Comparison of ENCODE assay signal across 19 cellular contexts in the genomic region with DNA sequence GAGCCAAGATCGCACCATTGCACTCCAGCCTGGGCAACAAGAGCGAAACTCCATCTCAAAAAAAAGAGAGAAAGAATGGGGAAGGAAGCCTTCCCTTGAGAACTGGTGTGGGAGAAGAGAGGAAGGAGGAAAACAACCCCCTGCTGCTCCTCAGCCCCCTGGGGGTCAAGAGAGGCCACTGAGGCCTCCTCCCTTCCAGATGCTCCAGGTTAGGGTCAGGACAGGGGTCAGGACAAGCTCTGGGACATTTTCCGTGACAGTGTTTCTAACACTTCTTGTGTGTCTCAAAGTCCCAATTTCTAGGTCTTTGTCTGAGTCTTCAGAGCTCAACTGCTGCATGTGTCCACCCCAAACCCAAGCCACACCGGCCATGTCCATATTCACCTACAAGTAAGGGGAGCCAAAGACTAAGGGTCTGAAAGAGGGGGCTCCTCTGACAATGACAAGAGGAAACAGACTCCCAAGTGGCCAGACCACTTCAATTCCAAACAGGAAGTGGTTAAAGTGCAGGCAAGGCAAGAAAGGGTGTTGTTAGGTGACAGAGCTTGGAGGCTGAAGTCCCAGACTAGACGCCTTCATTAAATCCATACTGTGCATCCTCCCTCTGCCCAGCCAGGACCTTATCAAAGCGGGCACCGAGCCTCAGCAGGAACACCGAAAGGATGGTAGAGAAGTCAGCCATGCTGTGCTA. TPM values are rescaled to one million over a fixed set of nuclear protein-coding genes. Genes with fewer than 3 reads are reported as not detected.
"Had no signal": no experiment of that assay in that cellular context is flagged by ENCODE, and none has a peak within 500 bp of the region (broad histone marks: within the 10 kb centered on the region; RNA-seq: fewer than 3 reads in every experiment).

No MANE protein-coding gene starts in this region.

- ATAC-seq: gastrocnemius medialis, heart right ventricle, pancreas had no signal

- H3K9me3 Mint-ChIP-seq: activated CD4-positive, alpha-beta T cell treated with anti-CD3 and anti-CD28 coated beads, Interleukin-2, amount 10 ng/mL, durations not matched to agents 7 days and 5 days; activated naive CD4-positive, alpha-beta T cell treated with anti-CD3 and anti-CD28 coated beads, Interleukin-2, amount 10 ng/mL, durations not matched to agents 7 days and 5 days had no signal

- H3K27ac Mint-ChIP-seq: activated CD4-positive, alpha-beta T cell treated with anti-CD3 and anti-CD28 coated beads, Interleukin-2, amount 10 ng/mL, durations not matched to agents 7 days and 5 days; activated naive CD4-positive, alpha-beta T cell treated with anti-CD3 and anti-CD28 coated beads, Interleukin-2, amount 10 ng/mL, durations not matched to agents 7 days and 5 days had no signal

- FAIRE-seq: pancreas had no signal

- DNase-seq: activated CD4-positive, alpha-beta T cell treated with anti-CD3 and anti-CD28 coated beads, Interleukin-2, amount 10 ng/mL, durations not matched to agents 7 days and 5 days; activated CD4-positive, CD25-positive, alpha-beta regulatory T cell; activated CD8-positive, alpha-beta memory T cell treated with anti-CD3 and anti-CD28 coated beads, Interleukin-2, amount 50 U/mL, for 48 hours; activated effector memory CD4-positive, alpha-beta T cell treated with Interleukin-2 at 50 U/mL for 16 hours; activated naive CD4-positive, alpha-beta T cell treated with anti-CD3 and anti-CD28 coated beads, Interleukin-2, amount 10 ng/mL, durations not matched to agents 7 days and 5 days; activated T-cell treated with anti-CD3 and anti-CD28 coated beads, Interleukin-2, amount 50 U/mL, for 48 hours; aorta; cortex of kidney; gastrocnemius medialis; heart right ventricle; left ventricle myocardium inferior; mammary epithelial cell; pancreas; sigmoid colon; stimulated activated CD8-positive, alpha-beta memory T cell treated with anti-CD3 and anti-CD28 coated beads, Interleukin-4, amount 100 ng/mL, for 48 hours; stimulated activated naive CD4-positive, alpha-beta T cell; thyroid gland had no signal

- H3K27ac ChIP-seq: breast epithelium, gastrocnemius medialis, heart right ventricle, left ventricle myocardium inferior, pancreas, sigmoid colon, spleen, thyroid gland had no signal

- H3K4me3 ChIP-seq: breast epithelium, gastrocnemius medialis, heart right ventricle, left ventricle myocardium inferior, pancreas, sigmoid colon, spleen, thyroid gland had no signal

- H3K4me1 ChIP-seq: breast epithelium, gastrocnemius medialis, heart right ventricle, left ventricle myocardium inferior, pancreas, sigmoid colon, spleen, thyroid gland had no signal

- H3K36me3 Mint-ChIP-seq: activated naive CD4-positive, alpha-beta T cell treated with anti-CD3 and anti-CD28 coated beads, Interleukin-2, amount 10 ng/mL, durations not matched to agents 7 days and 5 days had no signal

- H3K4me3 Mint-ChIP-seq: activated CD4-positive, alpha-beta T cell treated with anti-CD3 and anti-CD28 coated beads, Interleukin-2, amount 10 ng/mL, durations not matched to agents 7 days and 5 days; activated naive CD4-positive, alpha-beta T cell treated with anti-CD3 and anti-CD28 coated beads, Interleukin-2, amount 10 ng/mL, durations not matched to agents 7 days and 5 days had no signal

- H3K36me3 ChIP-seq: breast epithelium, gastrocnemius medialis, heart right ventricle, left ventricle myocardium inferior, pancreas, sigmoid colon, spleen, thyroid gland had no signal

- H3K9me3 ChIP-seq: breast epithelium, gastrocnemius medialis, heart right ventricle, left ventricle myocardium inferior, pancreas, sigmoid colon, spleen, thyroid gland had no signal

RNA-seq across cellular contexts. Expression of a gene that starts 26.8 kb away (rescaled TPM):
- total RNA-seq: activated CD4-positive, alpha-beta T cell treated with anti-CD3 and anti-CD28 coated beads, Interleukin-2, amount 10 ng/mL, durations not matched to agents 7 days and 5 days; mammary epithelial cell had no signal
- polyA plus RNA-seq: mammary epithelial cell had no signal
